Comparison of ENCODE assay signal across 8 cellular contexts in genomic region chr6:7541175-7542064, GRCh38. TPM values are rescaled to one million over a fixed set of nuclear protein-coding genes. Genes with fewer than 3 reads are reported as not detected.
DNase-seq lines count a peak whose midpoint lies in the region; ATAC-seq and TF ChIP-seq lines count a peak whose summit lies in the region.

A gene with protein sequence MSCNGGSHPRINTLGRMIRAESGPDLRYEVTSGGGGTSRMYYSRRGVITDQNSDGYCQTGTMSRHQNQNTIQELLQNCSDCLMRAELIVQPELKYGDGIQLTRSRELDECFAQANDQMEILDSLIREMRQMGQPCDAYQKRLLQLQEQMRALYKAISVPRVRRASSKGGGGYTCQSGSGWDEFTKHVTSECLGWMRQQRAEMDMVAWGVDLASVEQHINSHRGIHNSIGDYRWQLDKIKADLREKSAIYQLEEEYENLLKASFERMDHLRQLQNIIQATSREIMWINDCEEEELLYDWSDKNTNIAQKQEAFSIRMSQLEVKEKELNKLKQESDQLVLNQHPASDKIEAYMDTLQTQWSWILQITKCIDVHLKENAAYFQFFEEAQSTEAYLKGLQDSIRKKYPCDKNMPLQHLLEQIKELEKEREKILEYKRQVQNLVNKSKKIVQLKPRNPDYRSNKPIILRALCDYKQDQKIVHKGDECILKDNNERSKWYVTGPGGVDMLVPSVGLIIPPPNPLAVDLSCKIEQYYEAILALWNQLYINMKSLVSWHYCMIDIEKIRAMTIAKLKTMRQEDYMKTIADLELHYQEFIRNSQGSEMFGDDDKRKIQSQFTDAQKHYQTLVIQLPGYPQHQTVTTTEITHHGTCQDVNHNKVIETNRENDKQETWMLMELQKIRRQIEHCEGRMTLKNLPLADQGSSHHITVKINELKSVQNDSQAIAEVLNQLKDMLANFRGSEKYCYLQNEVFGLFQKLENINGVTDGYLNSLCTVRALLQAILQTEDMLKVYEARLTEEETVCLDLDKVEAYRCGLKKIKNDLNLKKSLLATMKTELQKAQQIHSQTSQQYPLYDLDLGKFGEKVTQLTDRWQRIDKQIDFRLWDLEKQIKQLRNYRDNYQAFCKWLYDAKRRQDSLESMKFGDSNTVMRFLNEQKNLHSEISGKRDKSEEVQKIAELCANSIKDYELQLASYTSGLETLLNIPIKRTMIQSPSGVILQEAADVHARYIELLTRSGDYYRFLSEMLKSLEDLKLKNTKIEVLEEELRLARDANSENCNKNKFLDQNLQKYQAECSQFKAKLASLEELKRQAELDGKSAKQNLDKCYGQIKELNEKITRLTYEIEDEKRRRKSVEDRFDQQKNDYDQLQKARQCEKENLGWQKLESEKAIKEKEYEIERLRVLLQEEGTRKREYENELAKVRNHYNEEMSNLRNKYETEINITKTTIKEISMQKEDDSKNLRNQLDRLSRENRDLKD (N-terminal part only) (plus strand): TSS chr6:7541671. CDS start chr6:7541916, 245 bp downstream.

- peaks cover 6% of the 10 kb centered on the region for H3K4me1 Mint-ChIP-seq in activated T-helper 1 cell treated with anti-CD3 and anti-CD28 coated beads, Interleukin-12 subunit alpha, Interleukin-12 subunit beta, Interleukin-2, Interleukin-4 antibody, amounts not matched to agents 30 ng/mL and 10 ng/mL and 1 ng/mL, durations not matched to agents 14 hours and 24 hours and 36 hours (ENCODE audit: low read depth)
- peaks cover 3% of the 10 kb centered on the region for H3K4me1 Mint-ChIP-seq in glutamatergic neuron (ENCODE audit: low read depth, unreplicated experiment)
- peaks cover 49% of the 10 kb centered on the region for H3K4me1 Mint-ChIP-seq in osteocyte (ENCODE audit: unreplicated experiment)

- H3K9me3 Mint-ChIP-seq in activated T-helper 1 cell treated with anti-CD3 and anti-CD28 coated beads, Interleukin-12 subunit alpha, Interleukin-12 subunit beta, Interleukin-2, Interleukin-4 antibody, amounts not matched to agents 30 ng/mL and 10 ng/mL and 1 ng/mL, durations not matched to agents 14 hours and 24 hours and 36 hours: no peaks in the 10 kb centered on the region
- H3K9me3 Mint-ChIP-seq in glutamatergic neuron (ENCODE audit: unreplicated experiment) (peaks cover 1% of the 10 kb centered on the region), osteocyte (ENCODE audit: unreplicated experiment) (no peaks in the 10 kb centered on the region)

- ATAC-seq in HG03108 (IDR thresholded peaks at IDR 0.05; ENCODE audit: unreplicated experiment) (no peak), GM21737 (IDR thresholded peaks at IDR 0.05; ENCODE audit: unreplicated experiment) (no peak), HG02678 (IDR thresholded peaks at IDR 0.05; ENCODE audit: unreplicated experiment) (no peak)

- H3K27ac Mint-ChIP-seq in activated T-helper 1 cell treated with anti-CD3 and anti-CD28 coated beads, Interleukin-12 subunit alpha, Interleukin-12 subunit beta, Interleukin-2, Interleukin-4 antibody, amounts not matched to agents 30 ng/mL and 10 ng/mL and 1 ng/mL, durations not matched to agents 14 hours and 24 hours and 36 hours: no peak within 1 kb of the TSS
- H3K27ac Mint-ChIP-seq in glutamatergic neuron (ENCODE audit: unreplicated experiment) (no peak within 1 kb of the TSS), osteocyte (ENCODE audit: unreplicated experiment) (peak within 1 kb of the TSS; percentile 96)

- intact Hi-C loops in activated T-helper 1 cell treated with anti-CD3 and anti-CD28 coated beads, Interleukin-12 subunit alpha, Interleukin-12 subunit beta, Interleukin-2, Interleukin-4 antibody, amounts not matched to agents 30 ng/mL and 10 ng/mL and 1 ng/mL, durations not matched to agents 14 hours and 24 hours and 36 hours (cut with micrococcal nuclease): loop anchor here (1.0 to 5.0 kb wide), 3 partner anchors 49 to 1534 kb away; partner anchors contain the start of genes BMP6, NRN1 and SNRNP48

- H3K4me3 Mint-ChIP-seq in activated T-helper 1 cell treated with anti-CD3 and anti-CD28 coated beads, Interleukin-12 subunit alpha, Interleukin-12 subunit beta, Interleukin-2, Interleukin-4 antibody, amounts not matched to agents 30 ng/mL and 10 ng/mL and 1 ng/mL, durations not matched to agents 14 hours and 24 hours and 36 hours: peak within 1 kb of the TSS; percentile 82
- peak within 1 kb of the TSS; percentile 90 for H3K4me3 Mint-ChIP-seq in glutamatergic neuron (ENCODE audit: unreplicated experiment)
- peak within 1 kb of the TSS; percentile 96 for H3K4me3 Mint-ChIP-seq in osteocyte (ENCODE audit: unreplicated experiment)

- DNase-seq in GM12864 (ENCODE audit: low read depth) (no peak), NCI-H1105 treated with DMSO at 0.1 percent for 48 hours (lab: John Stamatoyannopoulos, UW) (peak; percentile 77), glutamatergic neuron (peak; percentile 65), osteocyte (ENCODE audit: extremely low spot score, unreplicated experiment) (peak; percentile 86)
- DNase-seq in activated T-helper 1 cell treated with anti-CD3 and anti-CD28 coated beads, Interleukin-12 subunit alpha, Interleukin-12 subunit beta, Interleukin-2, Interleukin-4 antibody, amounts not matched to agents 30 ng/mL and 10 ng/mL and 1 ng/mL, durations not matched to agents 14 hours and 24 hours and 36 hours (ENCODE audit: low spot score): peak; percentile 3

- peak within 1 kb of the TSS; percentile 33; the same call in 1 of the 2 replicates for H3K4me3 ChIP-seq in GM12864 (ENCODE audit: low read depth, low read length)

- no peaks in the 10 kb centered on the region for H3K36me3 Mint-ChIP-seq in activated T-helper 1 cell treated with anti-CD3 and anti-CD28 coated beads, Interleukin-12 subunit alpha, Interleukin-12 subunit beta, Interleukin-2, Interleukin-4 antibody, amounts not matched to agents 30 ng/mL and 10 ng/mL and 1 ng/mL, durations not matched to agents 14 hours and 24 hours and 36 hours (ENCODE audit: low read depth)
- H3K36me3 Mint-ChIP-seq in glutamatergic neuron (ENCODE audit: unreplicated experiment) (no peaks in the 10 kb centered on the region), osteocyte (ENCODE audit: unreplicated experiment) (no peaks in the 10 kb centered on the region)

- TF ChIP-seq CTCF in GM12864 (IDR thresholded peaks at IDR 0.05; ENCODE audit: low read depth, low read length, missing control alignments) (no peak), glutamatergic neuron (IDR thresholded peaks at IDR 0.05; ENCODE audit: partially characterized antibody, unreplicated experiment) (no peak), osteocyte (IDR thresholded peaks at IDR 0.05) (no peak)

- peaks cover 73% of the 10 kb centered on the region for H3K27me3 Mint-ChIP-seq in activated T-helper 1 cell treated with anti-CD3 and anti-CD28 coated beads, Interleukin-12 subunit alpha, Interleukin-12 subunit beta, Interleukin-2, Interleukin-4 antibody, amounts not matched to agents 30 ng/mL and 10 ng/mL and 1 ng/mL, durations not matched to agents 14 hours and 24 hours and 36 hours (ENCODE audit: insufficient read depth)
- H3K27me3 Mint-ChIP-seq in glutamatergic neuron (ENCODE audit: unreplicated experiment) (peaks cover 17% of the 10 kb centered on the region), osteocyte (ENCODE audit: unreplicated experiment) (no peaks in the 10 kb centered on the region)

RNA-seq across cellular contexts. Expression of the gene that starts here (rescaled TPM):
- total RNA-seq in activated T-helper 1 cell treated with anti-CD3 and anti-CD28 coated beads, Interleukin-12 subunit alpha, Interleukin-12 subunit beta, Interleukin-2, Interleukin-4 antibody, amounts not matched to agents 30 ng/mL and 10 ng/mL and 1 ng/mL, durations not matched to agents 14 hours and 24 hours and 36 hours: not detected in 2 replicates
- total RNA-seq in glutamatergic neuron (ENCODE audit: unreplicated experiment): 8.9 TPM
- 124 and 135 TPM in 2 replicates for total RNA-seq in osteocyte

Comparison
In these comparisons a context has a peak if more than half of its experiments do, and no peak if none do; other contexts are left out.
1. RNA of the gene that starts here (total RNA-seq): 124 to 135 TPM in osteocyte; 8.9 TPM in glutamatergic neuron (single experiment) and not detected in activated T-helper 1 cell treated with anti-CD3 and anti-CD28 coated beads, Interleukin-12 subunit alpha, Interleukin-12 subunit beta, Interleukin-2, Interleukin-4 antibody, amounts not matched to agents 30 ng/mL and 10 ng/mL and 1 ng/mL, durations not matched to agents 14 hours and 24 hours and 36 hours; every median in the first group is over 10 times any median in the second.
2. Peak in DNase-seq in activated T-helper 1 cell treated with anti-CD3 and anti-CD28 coated beads, Interleukin-12 subunit alpha, Interleukin-12 subunit beta, Interleukin-2, Interleukin-4 antibody, amounts not matched to agents 30 ng/mL and 10 ng/mL and 1 ng/mL, durations not matched to agents 14 hours and 24 hours and 36 hours; RNA of the gene not detected or under 1 TPM.
3. Peak in every context shown above with its lines, with median percentiles within 50 percentile points of each other: H3K4me3 Mint-ChIP-seq.